2 cellular contexts compared by ENCODE assay signal in genomic region chr5:5558593-5558992, GRCh38.
TF ChIP-seq lines count a peak whose summit lies in the region.

No MANE protein-coding gene starts in this region.

TF ChIP-seq in SK-N-SH, 30 proteins besides CTCF, POLR2A, EP300 and RAD21 (continued from another document):
- no peak for TF ChIP-seq USF2 (IDR thresholded peaks at IDR 0.05; ENCODE audit: borderline replicate concordance, low read depth, low read length)
- TF ChIP-seq POLR2AphosphoS5 (IDR thresholded peaks at IDR 0.05; ENCODE audit: low read depth, low read length), result no peak
- TF ChIP-seq SMC3 (IDR thresholded peaks at IDR 0.05; ENCODE audit: low read depth, low read length), result peak; percentile 7; the same call in 1 of the 2 replicates
- peak; percentile 16; the same call in 1 of the 2 replicates for TF ChIP-seq RFX5 (IDR thresholded peaks at IDR 0.05; ENCODE audit: low read length)
- peak; percentile 41 for TF ChIP-seq CHD2 (IDR thresholded peaks at IDR 0.05; ENCODE audit: low read length, partially characterized antibody)
- TF ChIP-seq TCF12 (IDR thresholded peaks at IDR 0.05), result peak; percentile 24; the same call in 1 of the 2 replicates
- TF ChIP-seq YY1 (IDR thresholded peaks at IDR 0.05; ENCODE audit: low read depth), result no peak
- no peak for TF ChIP-seq FOSL2 (IDR thresholded peaks at IDR 0.05; ENCODE audit: borderline replicate concordance, low read depth)
- no peak for TF ChIP-seq ELF1 (IDR thresholded peaks at IDR 0.05)
- no peak for TF ChIP-seq MAX (IDR thresholded peaks at IDR 0.05; ENCODE audit: low read depth)
- TF ChIP-seq MEF2A (IDR thresholded peaks at IDR 0.05; ENCODE audit: borderline replicate concordance, low read depth), result no peak
- TF ChIP-seq FOXM1 (IDR thresholded peaks at IDR 0.05; ENCODE audit: low read depth), result no peak
- no peak for TF ChIP-seq JUND (IDR thresholded peaks at IDR 0.05)
- peak; percentile 95 for TF ChIP-seq GATA2 (CRISPR knock-in tag; IDR thresholded peaks at IDR 0.05)
- TF ChIP-seq RCOR1 (IDR thresholded peaks at IDR 0.05; ENCODE audit: low read length), result peak; percentile 75
- no peak for TF ChIP-seq PBX3 (IDR thresholded peaks at IDR 0.05)
- TF ChIP-seq IRF3 (IDR thresholded peaks at IDR 0.05; ENCODE audit: low read depth, low read length), result no peak
- no peak for TF ChIP-seq SIN3A (IDR thresholded peaks at IDR 0.05; ENCODE audit: borderline replicate concordance, low read depth, low read length)

TF ChIP-seq in SK-N-SH treated with all-trans-retinoic acid at 6 μM for 48 hours, 23 proteins besides CTCF, POLR2A, EP300 and RAD21 (continued from another document):
- no peak for TF ChIP-seq POU6F1 (CRISPR knock-in tag; IDR thresholded peaks at IDR 0.05; ENCODE audit: borderline replicate concordance, low read depth)
- no peak for TF ChIP-seq BACH2 (CRISPR knock-in tag; IDR thresholded peaks at IDR 0.05; ENCODE audit: borderline replicate concordance)
- no peak for TF ChIP-seq CSDC2 (CRISPR knock-in tag; IDR thresholded peaks at IDR 0.05)
- no peak for TF ChIP-seq CREB5 (CRISPR knock-in tag; IDR thresholded peaks at IDR 0.05; ENCODE audit: low read depth)
